27 cellular contexts compared by ENCODE assay signal in the genomic region with DNA sequence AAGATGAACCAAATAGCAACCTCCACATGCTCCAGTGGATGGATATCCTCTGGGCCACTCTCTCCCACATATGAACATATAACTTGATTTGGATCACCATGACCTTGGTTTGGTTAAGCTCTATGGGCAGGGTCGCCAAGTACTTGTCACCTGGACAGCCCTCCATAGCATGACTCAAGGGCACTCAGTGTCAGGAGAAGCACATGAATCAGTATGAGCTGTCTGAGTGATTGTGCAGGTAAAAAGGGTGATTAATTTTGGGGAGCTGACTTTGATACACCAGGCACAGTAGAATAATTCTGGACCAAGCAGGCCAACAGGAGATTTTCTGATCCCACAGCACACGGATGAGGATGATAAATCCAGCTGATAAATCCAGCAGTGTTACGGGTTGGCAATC.
"Had no signal": no experiment of that assay in that cellular context is flagged by ENCODE, and none has a peak within 500 bp of the region (broad histone marks: within the 10 kb centered on the region; RNA-seq: fewer than 3 reads in every experiment).

No MANE protein-coding gene starts in this region.

- H3K9me3 ChIP-seq: esophagus muscularis mucosa, left lung, psoas muscle, sigmoid colon, testis, tibial artery, upper lobe of left lung had no signal

- FAIRE-seq: endometrium, frontal cortex, kidney, urothelium cell line had no signal

- H3K36me3 Mint-ChIP-seq: naive thymus-derived CD8-positive, alpha-beta T cell; stimulated activated memory B cell treated with anti-CD40 and anti-IgM and Interleukin-4, amounts not matched to agents 10 μg/mL and 1 μg/mL and 100 μg/mL, for 72 hours had no signal

- DNase-seq: dermis blood vessel endothelial cell; effector memory CD8-positive, alpha-beta T cell; head of caudate nucleus; kidney; left cardiac atrium; left lung; naive thymus-derived CD8-positive, alpha-beta T cell; nephron progenitor cell; nucleus accumbens; posterior cingulate gyrus; psoas muscle; right cardiac atrium; sigmoid colon; stimulated activated CD4-positive, alpha-beta T cell treated with anti-CD3 and anti-CD28 coated beads, Interleukin-2, amount 100 ng/mL, for 24 hours; stimulated activated CD4-positive, alpha-beta T cell treated with anti-CD3 and anti-CD28 coated beads, Interleukin-4, amount 100 ng/mL, for 24 hours; stimulated activated naive CD8-positive, alpha-beta T cell treated with anti-CD3 and anti-CD28 coated beads, Interleukin-15, Interleukin-2, amounts not matched to agents 100 U/mL and 50 U/mL, for 24 hours; substantia nigra; testis; tibial artery; upper lobe of left lung had no signal

- H3K4me3 Mint-ChIP-seq: central memory CD8-positive, alpha-beta T cell; effector memory CD8-positive, alpha-beta T cell; naive thymus-derived CD8-positive, alpha-beta T cell; nephron progenitor cell; stimulated activated memory B cell treated with anti-CD40 and anti-IgM and Interleukin-4, amounts not matched to agents 10 μg/mL and 1 μg/mL and 100 μg/mL, for 72 hours had no signal

- H3K27me3 ChIP-seq: esophagus muscularis mucosa, left lung, sigmoid colon, testis, tibial artery, upper lobe of left lung had no signal

- H3K36me3 ChIP-seq: esophagus muscularis mucosa, left lung, sigmoid colon, tibial artery, upper lobe of left lung had no signal

- H3K4me1 ChIP-seq: esophagus muscularis mucosa, left lung, psoas muscle, sigmoid colon, testis, tibial artery, upper lobe of left lung had no signal

- H3K27ac Mint-ChIP-seq: effector memory CD8-positive, alpha-beta T cell; naive thymus-derived CD8-positive, alpha-beta T cell; nephron progenitor cell; stimulated activated memory B cell treated with anti-CD40 and anti-IgM and Interleukin-4, amounts not matched to agents 10 μg/mL and 1 μg/mL and 100 μg/mL, for 72 hours had no signal

- H3K4me3 ChIP-seq: coronary artery, esophagus muscularis mucosa, left lung, psoas muscle, sigmoid colon, testis, tibial artery, upper lobe of left lung had no signal

- H3K9me3 Mint-ChIP-seq: central memory CD8-positive, alpha-beta T cell; effector memory CD8-positive, alpha-beta T cell; naive thymus-derived CD8-positive, alpha-beta T cell; nephron progenitor cell; stimulated activated memory B cell treated with anti-CD40 and anti-IgM and Interleukin-4, amounts not matched to agents 10 μg/mL and 1 μg/mL and 100 μg/mL, for 72 hours had no signal

- H3K27ac ChIP-seq: coronary artery, esophagus muscularis mucosa, left lung, psoas muscle, sigmoid colon, testis, tibial artery, upper lobe of left lung had no signal

- H3K4me1 Mint-ChIP-seq: central memory CD8-positive, alpha-beta T cell; naive thymus-derived CD8-positive, alpha-beta T cell; nephron progenitor cell; stimulated activated memory B cell treated with anti-CD40 and anti-IgM and Interleukin-4, amounts not matched to agents 10 μg/mL and 1 μg/mL and 100 μg/mL, for 72 hours had no signal
